In genomic region chr16:11076259-11077018, GRCh38 we compare ENCODE assay signal across 8 cellular contexts.
DNase-seq lines count a peak whose midpoint lies in the region; ATAC-seq and TF ChIP-seq lines count a peak whose summit lies in the region.

No MANE protein-coding gene starts in this region.

- H3K27ac ChIP-seq in transverse colon: peak overlapping the region; percentile 71 to 79 (median 76)

- in situ Hi-C loops in transverse colon (cut with MboI; ENCODE audit: low pct_ligation_motif_present in 1 of 4, low pct_unique_long_range_greater_than_20kb in 1 of 4, low sequenced_read_pairs in 3 of 4): no loop called here

- intact Hi-C loops in transverse colon (cut with DNase I; ENCODE audit: low total_unique reads): loop anchor here (10.0 kb wide), 1 partner anchor 178 kb away; the partner anchor contains the start of gene SOCS1

- no peak overlapping the region for H3K4me3 ChIP-seq in transverse colon

- TF ChIP-seq CTCF in GM10248 (IDR thresholded peaks at IDR 0.05; ENCODE audit: control extremely low read depth, extremely low read depth, low read depth, missing control alignments) (no peak), transverse colon (IDR thresholded peaks at IDR 0.05) (no peak)

- 77% methylated on average over 13 of the region's 13 CpGs; no CpG with 5 or more reads in 1 of the 2 donors for WGBS in transverse colon (ENCODE audit: low coverage in 1 of 2), 2 donors

- POLR2A ChIA-PET in GM10248 (lab: Yijun Ruan, JAX): interaction anchor here (0.5 to 2.0 kb wide), 4 partner anchors 30 to 661 kb away, joined by 3 to 13 read pairs (median 6); partner anchors contain the start of gene SOCS1

- peaks cover 32 to 46% (median 39%) of the 10 kb centered on the region in 4 donors for H3K4me1 ChIP-seq in transverse colon

- no peak for TF ChIP-seq EP300 in transverse colon (IDR thresholded peaks at IDR 0.05; ENCODE audit: low read depth)

- CTCF ChIA-PET in GM10248 (lab: Yijun Ruan, JAX): interaction anchor here (0.8 to 1.8 kb wide), 9 partner anchors 12 to 180 kb away, joined by 3 to 5 read pairs (median 4); no protein-coding TSS in a partner anchor

- H3K27me3 ChIP-seq in transverse colon: no peaks in the 10 kb centered on the region

- ATAC-seq in GM21576 (IDR thresholded peaks at IDR 0.05; ENCODE audit: unreplicated experiment): peak; percentile 50

- H3K9me3 ChIP-seq in transverse colon: no peaks in the 10 kb centered on the region

- H3K36me3 ChIP-seq in transverse colon: no peaks in the 10 kb centered on the region

- no peak for TF ChIP-seq POLR2A in transverse colon (IDR thresholded peaks at IDR 0.05)

- DNase-seq in GM10248 (ENCODE audit: extremely low spot score) (peak; percentile 89), NCI-H2171 treated with DMSO at 0.1 percent for 48 hours (lab: John Stamatoyannopoulos, UW) (peak; percentile 96), iPS-NIHi7 (ENCODE audit: extremely low spot score) (peak; percentile 46), transverse colon (no peak), glomerular visceral epithelial cell (ENCODE audit: extremely low spot score) (no peak), NCI-H774 (lab: John Stamatoyannopoulos, UW) (no peak), DMS79 (lab: John Stamatoyannopoulos, UW) (no peak)

Comparison
In these comparisons a context has a peak if more than half of its experiments do, and no peak if none do; other contexts are left out.
1. DNase-seq: peak in GM10248 (single experiment), NCI-H2171 treated with DMSO at 0.1 percent for 48 hours (single experiment) and iPS-NIHi7 (single experiment); none in transverse colon (single experiment), glomerular visceral epithelial cell (single experiment), NCI-H774 (single experiment) and DMS79 (single experiment).